28 cellular contexts compared by ENCODE assay signal in the genomic region with DNA sequence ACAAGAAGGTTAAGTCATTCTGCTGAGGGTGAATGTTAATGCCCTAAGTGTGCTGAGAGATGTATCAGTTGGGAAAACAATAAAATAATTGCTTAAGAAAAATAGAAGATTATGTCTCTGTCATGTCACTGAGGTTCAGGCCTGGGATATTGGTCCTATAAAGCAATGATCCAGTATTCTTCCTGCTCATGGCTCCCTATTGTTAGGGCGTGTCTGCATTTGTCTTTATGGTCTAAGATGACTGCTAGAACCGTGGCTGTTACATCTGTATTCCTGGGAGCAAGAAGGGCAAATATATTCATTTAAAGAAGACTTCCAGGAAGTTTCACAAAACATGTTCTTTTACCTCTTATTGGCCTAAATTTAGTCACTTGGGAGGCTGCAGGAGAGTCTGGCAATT.
"Had no signal": no experiment of that assay in that cellular context is flagged by ENCODE, and none has a peak within 500 bp of the region (broad histone marks: within the 10 kb centered on the region; RNA-seq: fewer than 3 reads in every experiment).

No MANE protein-coding gene starts in this region.

- H3K9me3 ChIP-seq: stomach, suprapubic skin, testis, thoracic aorta, thyroid gland, tibial artery, tibial nerve, transverse colon, upper lobe of left lung, upper lobe of right lung, uterus, vagina had no signal

- H3K4me3 Mint-ChIP-seq: stimulated activated effector memory CD8-positive, alpha-beta T cell treated with anti-CD3 and anti-CD28 coated beads, Interleukin-12 subunit alpha, Interleukin-12 subunit beta, amount 100 ng/mL, for 72 hours; stimulated activated memory B cell treated with anti-CD40 and anti-IgM and Interleukin-4, amounts not matched to agents 10 μg/mL and 1 μg/mL and 100 μg/mL, for 72 hours; stimulated activated naive B cell treated with anti-CD40 and anti-IgM and Interleukin-4, amounts not matched to agents 10 μg/mL and 1 μg/mL and 100 μg/mL, for 72 hours; stimulated activated naive CD8-positive, alpha-beta T cell treated with anti-CD3 and anti-CD28 coated beads, Interleukin-15, amount 100 ng/mL, for 72 hours; stimulated activated naive CD8-positive, alpha-beta T cell treated with anti-CD3 and anti-CD28 coated beads, Interleukin-15, Interleukin-2, amounts not matched to agents 100 ng/mL and 50 ng/mL, for 24 hours; type B pancreatic cell had no signal

- H3K27ac Mint-ChIP-seq: stimulated activated effector memory CD8-positive, alpha-beta T cell treated with anti-CD3 and anti-CD28 coated beads, Interleukin-12 subunit alpha, Interleukin-12 subunit beta, amount 100 ng/mL, for 72 hours; stimulated activated memory B cell treated with anti-CD40 and anti-IgM and Interleukin-4, amounts not matched to agents 10 μg/mL and 1 μg/mL and 100 μg/mL, for 72 hours; stimulated activated naive B cell treated with anti-CD40 and anti-IgM and Interleukin-4, amounts not matched to agents 10 μg/mL and 1 μg/mL and 100 μg/mL, for 72 hours; stimulated activated naive CD8-positive, alpha-beta T cell treated with anti-CD3 and anti-CD28 coated beads, Interleukin-15, amount 100 ng/mL, for 72 hours; stimulated activated naive CD8-positive, alpha-beta T cell treated with anti-CD3 and anti-CD28 coated beads, Interleukin-15, Interleukin-2, amounts not matched to agents 100 ng/mL and 50 ng/mL, for 24 hours; type B pancreatic cell had no signal

- H3K4me1 Mint-ChIP-seq: stimulated activated effector memory CD8-positive, alpha-beta T cell treated with anti-CD3 and anti-CD28 coated beads, Interleukin-12 subunit alpha, Interleukin-12 subunit beta, amount 100 ng/mL, for 72 hours; stimulated activated memory B cell treated with anti-CD40 and anti-IgM and Interleukin-4, amounts not matched to agents 10 μg/mL and 1 μg/mL and 100 μg/mL, for 72 hours; stimulated activated naive B cell treated with anti-CD40 and anti-IgM and Interleukin-4, amounts not matched to agents 10 μg/mL and 1 μg/mL and 100 μg/mL, for 72 hours; stimulated activated naive CD8-positive, alpha-beta T cell treated with anti-CD3 and anti-CD28 coated beads, Interleukin-15, amount 100 ng/mL, for 72 hours had no signal

- H3K27me3 Mint-ChIP-seq: stimulated activated memory B cell treated with anti-CD40 and anti-IgM and Interleukin-4, amounts not matched to agents 10 μg/mL and 1 μg/mL and 100 μg/mL, for 72 hours; stimulated activated naive B cell treated with anti-CD40 and anti-IgM and Interleukin-4, amounts not matched to agents 10 μg/mL and 1 μg/mL and 100 μg/mL, for 72 hours; stimulated activated naive CD8-positive, alpha-beta T cell treated with anti-CD3 and anti-CD28 coated beads, Interleukin-15, amount 100 ng/mL, for 72 hours; stimulated activated naive CD8-positive, alpha-beta T cell treated with anti-CD3 and anti-CD28 coated beads, Interleukin-15, Interleukin-2, amounts not matched to agents 100 ng/mL and 50 ng/mL, for 24 hours; type B pancreatic cell had no signal

- H3K4me3 ChIP-seq: stomach, suprapubic skin, testis, thoracic aorta, thyroid gland, tibial artery, tibial nerve, transverse colon, upper lobe of left lung, upper lobe of right lung, uterus, vagina had no signal

- H3K4me1 ChIP-seq: stomach, suprapubic skin, testis, thyroid gland, tibial artery, upper lobe of left lung, upper lobe of right lung, uterus, vagina had no signal

- H3K36me3 ChIP-seq: stomach, suprapubic skin, thoracic aorta, thyroid gland, tibial artery, tibial nerve, transverse colon, upper lobe of left lung, upper lobe of right lung, uterus, vagina had no signal

- H3K36me3 Mint-ChIP-seq: stimulated activated effector memory CD8-positive, alpha-beta T cell treated with anti-CD3 and anti-CD28 coated beads, Interleukin-12 subunit alpha, Interleukin-12 subunit beta, amount 100 ng/mL, for 72 hours; stimulated activated memory B cell treated with anti-CD40 and anti-IgM and Interleukin-4, amounts not matched to agents 10 μg/mL and 1 μg/mL and 100 μg/mL, for 72 hours; stimulated activated naive B cell treated with anti-CD40 and anti-IgM and Interleukin-4, amounts not matched to agents 10 μg/mL and 1 μg/mL and 100 μg/mL, for 72 hours; type B pancreatic cell had no signal

- ATAC-seq: stimulated activated effector memory CD8-positive, alpha-beta T cell treated with anti-CD3 and anti-CD28 coated beads, Interleukin-12 subunit alpha, Interleukin-12 subunit beta, amount 100 ng/mL, for 72 hours; stimulated activated memory B cell treated with anti-CD40 and anti-IgM and Interleukin-4, amounts not matched to agents 10 μg/mL and 1 μg/mL and 100 μg/mL, for 72 hours; stimulated activated naive B cell treated with anti-CD40 and anti-IgM and Interleukin-4, amounts not matched to agents 10 μg/mL and 1 μg/mL and 100 μg/mL, for 72 hours; stimulated activated naive CD8-positive, alpha-beta T cell treated with anti-CD3 and anti-CD28 coated beads, Interleukin-15, amount 100 ng/mL, for 72 hours; stimulated activated naive CD8-positive, alpha-beta T cell treated with anti-CD3 and anti-CD28 coated beads, Interleukin-15, Interleukin-2, amounts not matched to agents 100 U/mL and 50 U/mL, for 24 hours; upper lobe of right lung had no signal

- DNase-seq: stimulated activated CD4-positive, alpha-beta T cell treated with anti-CD3 and anti-CD28 coated beads, Interleukin-2, amount 100 ng/mL, for 48 hours; stimulated activated CD4-positive, alpha-beta T cell treated with anti-CD3 and anti-CD28 coated beads, Interleukin-4, amount 100 ng/mL, for 1 hour; stimulated activated CD4-positive, alpha-beta T cell treated with anti-CD3 and anti-CD28 coated beads, Interleukin-4, amount 100 ng/mL, for 24 hours; stimulated activated CD4-positive, alpha-beta T cell treated with anti-CD3 and anti-CD28 coated beads, Interleukin-4, amount 100 ng/mL, for 4 hours; stimulated activated CD8-positive, alpha-beta memory T cell treated with anti-CD3 and anti-CD28 coated beads, Interleukin-4, amount 100 ng/mL, for 48 hours; stimulated activated naive B cell treated with anti-CD40 and anti-IgM and Interleukin-4, amounts not matched to agents 10 μg/mL and 1 μg/mL and 100 μg/mL, for 72 hours; stimulated activated naive CD4-positive, alpha-beta T cell; stimulated activated naive CD4-positive, alpha-beta T cell treated with Interleukin-2 at 50 U/mL for 16 hours; stimulated activated naive CD8-positive, alpha-beta T cell treated with anti-CD3 and anti-CD28 coated beads, Interleukin-15, amount 100 ng/mL, for 72 hours; stimulated activated naive CD8-positive, alpha-beta T cell treated with anti-CD3 and anti-CD28 coated beads, Interleukin-15, Interleukin-2, amounts not matched to agents 100 U/mL and 50 U/mL, for 24 hours; stomach; substantia nigra; testis; thyroid gland; tibial artery; transverse colon; trophoblast cell; upper lobe of left lung; upper lobe of right lung; uterus had no signal

- H3K9me3 Mint-ChIP-seq: stimulated activated effector memory CD8-positive, alpha-beta T cell treated with anti-CD3 and anti-CD28 coated beads, Interleukin-12 subunit alpha, Interleukin-12 subunit beta, amount 100 ng/mL, for 72 hours; stimulated activated memory B cell treated with anti-CD40 and anti-IgM and Interleukin-4, amounts not matched to agents 10 μg/mL and 1 μg/mL and 100 μg/mL, for 72 hours; stimulated activated naive B cell treated with anti-CD40 and anti-IgM and Interleukin-4, amounts not matched to agents 10 μg/mL and 1 μg/mL and 100 μg/mL, for 72 hours; stimulated activated naive CD8-positive, alpha-beta T cell treated with anti-CD3 and anti-CD28 coated beads, Interleukin-15, amount 100 ng/mL, for 72 hours; stimulated activated naive CD8-positive, alpha-beta T cell treated with anti-CD3 and anti-CD28 coated beads, Interleukin-15, Interleukin-2, amounts not matched to agents 100 ng/mL and 50 ng/mL, for 24 hours; type B pancreatic cell had no signal
